In the genomic region with DNA sequence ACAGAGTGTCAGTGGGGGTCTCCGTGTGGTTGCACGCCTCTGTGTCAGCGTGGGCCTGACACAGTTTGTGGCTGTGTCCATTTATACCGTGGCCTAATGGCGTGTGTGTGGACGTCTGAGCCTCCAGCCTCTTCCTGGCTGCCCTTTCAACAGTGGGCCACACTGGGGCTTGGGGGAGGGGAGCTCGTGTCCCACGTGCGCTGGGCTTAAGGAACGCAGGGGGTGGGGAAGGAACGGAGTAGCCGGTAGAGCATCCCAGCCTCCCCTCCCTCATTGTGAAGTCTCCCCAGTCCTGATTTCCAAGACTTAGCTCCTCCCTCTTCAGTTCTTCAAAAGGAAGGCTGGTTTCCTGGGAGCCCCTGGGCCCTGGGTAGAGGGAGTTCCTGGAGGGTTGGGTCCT, we compare ENCODE assay signal across 16 cellular contexts. TPM values are rescaled to one million over a fixed set of nuclear protein-coding genes. Genes with fewer than 3 reads are reported as not detected.
"Had no signal": no experiment of that assay in that cellular context is flagged by ENCODE, and none has a peak within 500 bp of the region (broad histone marks: within the 10 kb centered on the region; RNA-seq: fewer than 3 reads in every experiment).

No MANE protein-coding gene starts in this region.

- H3K4me1 ChIP-seq: colonic mucosa had no signal

- H3K27ac ChIP-seq: colonic mucosa, lower lobe of right lung, suprapubic skin, WERI-Rb-1 had no signal

- DNase-seq: activated CD4-positive, alpha-beta T cell treated with anti-CD3 and anti-CD28 coated beads for 4 hours; activated CD8-positive, alpha-beta memory T cell treated with anti-CD3 and anti-CD28 coated beads for 24 hours; activated naive CD4-positive, alpha-beta T cell treated with anti-CD3 and anti-CD28 coated beads, Interleukin-2, amount 10 ng/mL, durations not matched to agents 7 days and 5 days; caudate nucleus; colonic mucosa; effector CD4-positive, alpha-beta T cell; lower lobe of right lung; natural killer cell; stimulated activated naive CD4-positive, alpha-beta T cell treated with Interleukin-2 at 50 U/mL for 16 hours; T-cell; WERI-Rb-1 had no signal

- H3K9me3 ChIP-seq: colonic mucosa, lower lobe of right lung, mucosa of descending colon, suprapubic skin had no signal

- H3K36me3 ChIP-seq: colonic mucosa, lower lobe of right lung, suprapubic skin, WERI-Rb-1 had no signal

- H3K4me3 ChIP-seq: colonic mucosa, lower lobe of right lung, mucosa of descending colon, suprapubic skin had no signal

- H3K27me3 ChIP-seq: suprapubic skin had no signal

RNA-seq across cellular contexts. Expression of a gene that starts 9.5 kb away (rescaled TPM):
- total RNA-seq: colonic mucosa, suprapubic skin, urinary bladder had no signal

RNA-seq across cellular contexts. Expression of a gene that starts 15.1 kb away (rescaled TPM):
- total RNA-seq: colonic mucosa, lower lobe of right lung, mucosa of descending colon, natural killer cell, pulmonary artery endothelial cell, sciatic nerve, urinary bladder had no signal
- polyA plus RNA-seq: urinary bladder had no signal
